In the genomic region with DNA sequence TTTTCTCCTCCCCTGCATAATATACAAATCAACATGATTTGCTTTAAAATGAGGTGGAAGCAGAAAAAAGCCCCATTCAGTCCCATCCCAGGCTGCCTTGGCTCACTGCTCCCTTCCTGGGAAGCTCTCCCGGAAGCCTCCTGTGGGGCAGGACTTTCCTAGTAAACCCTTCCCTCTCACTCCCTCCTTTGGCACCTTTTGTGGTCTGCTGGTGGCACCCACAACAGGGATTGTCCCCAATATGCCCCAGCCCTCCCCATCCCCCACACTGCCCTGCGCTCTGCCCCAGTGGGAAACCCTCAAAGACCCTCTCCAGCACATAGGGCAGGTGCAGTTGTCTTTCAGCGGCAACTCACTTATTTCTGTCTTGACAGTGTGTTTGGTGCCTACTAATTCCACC, we compare ENCODE assay signal across 26 cellular contexts. TPM values are rescaled to one million over a fixed set of nuclear protein-coding genes. Genes with fewer than 3 reads are reported as not detected.
"Had no signal": no experiment of that assay in that cellular context is flagged by ENCODE, and none has a peak within 500 bp of the region (broad histone marks: within the 10 kb centered on the region; RNA-seq: fewer than 3 reads in every experiment).

No MANE protein-coding gene starts in this region.

- H3K27me3 ChIP-seq: ovary had no signal

- H3K27ac ChIP-seq: adrenal gland, ascending aorta, brain microvascular endothelial cell, foreskin keratinocyte, heart left ventricle, ovary, psoas muscle, thoracic aorta, vagina had no signal

- H3K4me3 Mint-ChIP-seq: activated naive CD4-positive, alpha-beta T cell treated with anti-CD3 and anti-CD28 coated beads for 36 hours; activated naive CD8-positive, alpha-beta T cell treated with anti-CD3 and anti-CD28 coated beads for 36 hours; natural killer cell treated with Interleukin-12 subunit alpha and Interleukin-12 subunit beta and Interleukin-15 and Interleukin-18, amount 100 ng/mL, for 72 hours had no signal

- H3K9me3 Mint-ChIP-seq: activated naive CD4-positive, alpha-beta T cell treated with anti-CD3 and anti-CD28 coated beads for 36 hours; activated naive CD8-positive, alpha-beta T cell treated with anti-CD3 and anti-CD28 coated beads for 36 hours; natural killer cell treated with Interleukin-12 subunit alpha and Interleukin-12 subunit beta and Interleukin-15 and Interleukin-18, amount 100 ng/mL, for 72 hours had no signal

- H3K9me3 ChIP-seq: adrenal gland, ascending aorta, heart left ventricle, ovary, psoas muscle, thoracic aorta, upper lobe of left lung, vagina had no signal

- H3K36me3 Mint-ChIP-seq: activated naive CD8-positive, alpha-beta T cell treated with anti-CD3 and anti-CD28 coated beads for 36 hours; natural killer cell treated with Interleukin-12 subunit alpha and Interleukin-12 subunit beta and Interleukin-15 and Interleukin-18, amount 100 ng/mL, for 72 hours had no signal

- DNase-seq: activated CD4-positive, alpha-beta T cell treated with anti-CD3 and anti-CD28 coated beads for 48 hours; activated CD4-positive, alpha-beta T cell treated with anti-CD3 and anti-CD28 coated beads, Interleukin-2, amount 50 U/mL, for 48 hours; activated CD8-positive, alpha-beta memory T cell treated with anti-CD3 and anti-CD28 coated beads for 24 hours; activated effector memory CD4-positive, alpha-beta T cell treated with anti-CD3 and anti-CD28 coated beads, Interleukin-2, amount 50 U/mL, for 16 hours; activated naive CD4-positive, alpha-beta T cell treated with anti-CD3 and anti-CD28 coated beads for 36 hours; activated naive CD8-positive, alpha-beta T cell treated with anti-CD3 and anti-CD28 coated beads for 36 hours; adrenal gland; brain microvascular endothelial cell; caudate nucleus; foreskin keratinocyte; heart left ventricle; mesendoderm; ovary; psoas muscle; stimulated activated CD4-positive, alpha-beta T cell treated with anti-CD3 and anti-CD28 coated beads, Interleukin-4, amount 100 ng/mL, for 1 hour; stimulated activated naive CD8-positive, alpha-beta T cell treated with anti-CD3 and anti-CD28 coated beads, Interleukin-15, Interleukin-2, amounts not matched to agents 100 U/mL and 50 U/mL, for 24 hours; upper lobe of left lung had no signal

- H3K4me3 ChIP-seq: adrenal gland, ascending aorta, heart left ventricle, lung, ovary, psoas muscle, thoracic aorta, upper lobe of left lung, vagina had no signal

- H3K36me3 ChIP-seq: adrenal gland, ascending aorta, brain microvascular endothelial cell, heart left ventricle, ovary, thoracic aorta, upper lobe of left lung, vagina had no signal

- H3K27ac Mint-ChIP-seq: activated naive CD4-positive, alpha-beta T cell treated with anti-CD3 and anti-CD28 coated beads for 36 hours; activated naive CD8-positive, alpha-beta T cell treated with anti-CD3 and anti-CD28 coated beads for 36 hours; natural killer cell treated with Interleukin-12 subunit alpha and Interleukin-12 subunit beta and Interleukin-15 and Interleukin-18, amount 100 ng/mL, for 72 hours had no signal

- ATAC-seq: activated CD4-positive, CD25-positive, alpha-beta regulatory T cell treated with anti-CD3 and anti-CD28 coated beads, Interleukin-2, amount 50 U/mL, for 24 hours; esophagus mucosa; foreskin keratinocyte; heart left ventricle; natural killer cell treated with Interleukin-12 subunit alpha and Interleukin-12 subunit beta and Interleukin-15 and Interleukin-18, amount 100 ng/mL, for 72 hours; psoas muscle; stimulated activated naive CD8-positive, alpha-beta T cell treated with anti-CD3 and anti-CD28 coated beads, Interleukin-15, Interleukin-2, amounts not matched to agents 100 U/mL and 50 U/mL, for 24 hours had no signal

- H3K4me1 Mint-ChIP-seq: activated naive CD8-positive, alpha-beta T cell treated with anti-CD3 and anti-CD28 coated beads for 36 hours had no signal

- H3K4me1 ChIP-seq: adrenal gland, ascending aorta, foreskin keratinocyte, psoas muscle had no signal

RNA-seq across cellular contexts. Expression of gene TMPRSS2, which starts 1.8 kb away (rescaled TPM):
- total RNA-seq: activated naive CD4-positive, alpha-beta T cell treated with anti-CD3 and anti-CD28 coated beads for 36 hours; activated naive CD8-positive, alpha-beta T cell treated with anti-CD3 and anti-CD28 coated beads for 36 hours; ascending aorta; foreskin keratinocyte; heart left ventricle; mononuclear cell; myocyte; natural killer cell treated with Interleukin-12 subunit alpha and Interleukin-12 subunit beta and Interleukin-15 and Interleukin-18, amount 100 ng/mL, for 72 hours had no signal
- polyA plus RNA-seq: foreskin keratinocyte had no signal
